ENCODE assay signal across 14 cellular contexts in genomic region chr10:122858042-122858441, GRCh38. TPM values are rescaled to one million over a fixed set of nuclear protein-coding genes. Genes with fewer than 3 reads are reported as not detected.
"Had no signal": no experiment of that assay in that cellular context is flagged by ENCODE, and none has a peak within 500 bp of the region (broad histone marks: within the 10 kb centered on the region; RNA-seq: fewer than 3 reads in every experiment).

No MANE protein-coding gene starts in this region.

RNA-seq across cellular contexts. Expression of gene CUZD1, which starts 12.4 kb away (rescaled TPM):
- total RNA-seq: thoracic aorta, vagina had no signal

RNA-seq across cellular contexts. Expression of gene FAM24B, which starts 21.3 kb away (rescaled TPM):
- total RNA-seq: vagina had no signal

RNA-seq across cellular contexts. Expression of gene FAM24A, which starts 52.4 kb away (rescaled TPM):
- total RNA-seq: stomach, subcutaneous adipose tissue, suprapubic skin, temporal lobe, thoracic aorta, thyroid gland, tibial nerve, transverse colon, upper lobe of left lung, upper lobe of right lung, ureter, urinary bladder, uterus, vagina had no signal
